ENCODE assay signal across 8 cellular contexts in the genomic region with DNA sequence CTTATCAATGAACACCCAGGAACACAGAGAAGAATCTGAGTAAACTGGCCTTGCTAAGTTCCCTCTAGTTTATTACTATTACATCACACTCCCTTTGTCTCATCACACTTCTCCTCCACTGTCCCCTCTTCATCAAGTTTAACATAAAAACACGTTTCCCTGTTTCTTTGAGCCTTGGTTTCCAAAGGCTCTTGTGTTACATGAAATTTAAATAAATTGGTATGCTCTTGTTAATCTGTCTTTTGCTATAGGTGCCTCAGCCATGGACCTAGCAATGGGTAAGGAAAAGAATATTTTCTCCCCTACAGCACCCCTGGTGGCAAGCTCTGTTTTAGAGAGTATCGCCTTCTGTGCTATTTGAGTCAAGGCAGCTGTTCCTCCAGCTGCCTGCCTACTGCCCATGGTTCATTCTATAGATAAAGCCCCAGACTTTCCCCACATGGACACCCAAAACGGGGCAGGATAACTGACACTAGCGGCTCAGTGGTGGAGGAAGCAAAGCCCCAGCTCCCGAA. TPM values are rescaled to one million over a fixed set of nuclear protein-coding genes. Genes with fewer than 3 reads are reported as not detected.
DNase-seq lines count a peak whose midpoint lies in the region; ATAC-seq lines count a peak whose summit lies in the region.

No MANE protein-coding gene starts in this region.

- no peak overlapping the region for H3K4me3 ChIP-seq in MG63

- no peak overlapping the region for H3K4me3 Mint-ChIP-seq in activated naive CD4-positive, alpha-beta T cell treated with anti-CD3 and anti-CD28 coated beads for 36 hours

- in situ Hi-C loops in KBM-7 (cut with MboI; ENCODE audit: low pct_unique_long_range_greater_than_20kb, low sequenced_read_pairs), result no loop called here

- DNase-seq in AG08395 (ENCODE audit: low spot score) (peak; percentile 47), GDM1 (lab: John Stamatoyannopoulos, UW) (peak; percentile 30), KBM-7 (peak; percentile 50), left lobe of liver (ENCODE audit: low spot score) (no peak), foreskin melanocyte (no peak), MG63 (no peak)
- peak; percentile 50 for DNase-seq in activated naive CD4-positive, alpha-beta T cell treated with anti-CD3 and anti-CD28 coated beads for 36 hours

- ATAC-seq in left lobe of liver, result peak; percentile 67
- no peak for ATAC-seq in HG02840 (IDR thresholded peaks at IDR 0.05; ENCODE audit: low FRiP score, unreplicated experiment)

- H3K36me3 ChIP-seq in MG63, result no peaks in the 10 kb centered on the region

- CTCF ChIA-PET in activated naive CD4-positive, alpha-beta T cell treated with anti-CD3 and anti-CD28 coated beads for 36 hours (lab: Charles Lee), result interaction anchor here (1.1 to 2.5 kb wide), 10 partner anchors 8 to 184 kb away, joined by 3 to 8 read pairs (median 5); no protein-coding TSS in a partner anchor

- no peaks in the 10 kb centered on the region for H3K27me3 Mint-ChIP-seq in activated naive CD4-positive, alpha-beta T cell treated with anti-CD3 and anti-CD28 coated beads for 36 hours (ENCODE audit: low read depth)

- H3K36me3 Mint-ChIP-seq in activated naive CD4-positive, alpha-beta T cell treated with anti-CD3 and anti-CD28 coated beads for 36 hours (ENCODE audit: low read depth), result no peaks in the 10 kb centered on the region

- H3K27me3 ChIP-seq in MG63, result no peaks in the 10 kb centered on the region

- H3K9me3 Mint-ChIP-seq in activated naive CD4-positive, alpha-beta T cell treated with anti-CD3 and anti-CD28 coated beads for 36 hours, result no peaks in the 10 kb centered on the region

- H3K4me1 Mint-ChIP-seq in activated naive CD4-positive, alpha-beta T cell treated with anti-CD3 and anti-CD28 coated beads for 36 hours (ENCODE audit: low read depth), result no peaks in the 10 kb centered on the region

- no peak overlapping the region for H3K27ac Mint-ChIP-seq in activated naive CD4-positive, alpha-beta T cell treated with anti-CD3 and anti-CD28 coated beads for 36 hours

- intact Hi-C loops in activated naive CD4-positive, alpha-beta T cell treated with anti-CD3 and anti-CD28 coated beads for 36 hours (cut with micrococcal nuclease), result no loop called here

- H3K9me3 ChIP-seq in MG63, result no peaks in the 10 kb centered on the region

RNA-seq across cellular contexts. Expression of a gene that starts 31.8 kb away (rescaled TPM):
- 10 to 100 TPM; 23.7 to 24.1 TPM for total RNA-seq in activated naive CD4-positive, alpha-beta T cell treated with anti-CD3 and anti-CD28 coated beads for 36 hours
- total RNA-seq in left lobe of liver, result 14.1 TPM
- total RNA-seq in MG63 (2014; rRNA removed; shearing (Covaris generic); ENCODE audit: low replicate concordance), result 28.2 and 43.2 TPM in 2 replicates

Comparison
In these comparisons a context has a peak if more than half of its experiments do, and no peak if none do; other contexts are left out.
1. DNase-seq: peak in AG08395 (single experiment), GDM1 (single experiment), KBM-7 (single experiment) and activated naive CD4-positive, alpha-beta T cell treated with anti-CD3 and anti-CD28 coated beads for 36 hours (single experiment); none in left lobe of liver (single experiment), foreskin melanocyte (single experiment) and MG63 (single experiment).